In genomic region chr6:25874118-25874517, GRCh38 we compare ENCODE assay signal across 37 cellular contexts. TPM values are rescaled to one million over a fixed set of nuclear protein-coding genes. Genes with fewer than 3 reads are reported as not detected.
DNase-seq lines count a peak whose midpoint lies in the region; ATAC-seq and TF ChIP-seq lines count a peak whose summit lies in the region.
"Had no signal": no experiment of that assay in that cellular context is flagged by ENCODE, and none has a peak within 500 bp of the region (broad histone marks: within the 10 kb centered on the region; RNA-seq: fewer than 3 reads in every experiment).

Gene SLC17A3, minus strand, starts transcription at chr6:25874243. Its CDS starts 5,856 bp downstream, at chr6:25868387.

- H3K36me3 Mint-ChIP-seq in activated CD4-positive, alpha-beta T cell treated with anti-CD3 and anti-CD28 coated beads, Interleukin-2, amount 10 ng/mL, durations not matched to agents 24 days and 14 days (ENCODE audit: low read depth) = no peaks in the 10 kb centered on the region
- no peaks in the 10 kb centered on the region for H3K36me3 Mint-ChIP-seq in natural killer cell treated with Interleukin-12 subunit alpha and Interleukin-12 subunit beta and Interleukin-15 and Interleukin-18, amount 100 ng/mL, for 72 hours
- H3K36me3 Mint-ChIP-seq: CD4-positive, CD25-positive, alpha-beta regulatory T cell; neural progenitor cell; stimulated activated naive B cell treated with anti-CD40 and anti-IgM and Interleukin-4, amounts not matched to agents 10 μg/mL and 1 μg/mL and 100 μg/mL, for 72 hours; T-cell had no signal

- DNase-seq in activated CD4-positive, alpha-beta T cell treated with anti-CD3 and anti-CD28 coated beads, Interleukin-2, amount 10 ng/mL, durations not matched to agents 24 days and 14 days = peak; percentile 50
- DNase-seq in activated CD4-positive, alpha-beta T cell treated with anti-CD3 and anti-CD28 coated beads, Interleukin-2, amount 50 U/mL, for 48 hours = no peak
- DNase-seq in NB4 (ENCODE audit: low read depth) (peak; percentile 8), epithelial cell of proximal tubule (ENCODE audit: low read depth) (no peak), midbrain (lab: John Stamatoyannopoulos, UW) (no peak)
- no peak for DNase-seq in natural killer cell treated with Interleukin-12 subunit alpha and Interleukin-12 subunit beta and Interleukin-15 and Interleukin-18, amount 100 ng/mL, for 72 hours (ENCODE audit: low spot score)
- DNase-seq: activated gamma-delta T cell treated with Interleukin-2 at 50 U/mL for 16 hours; activated T-cell treated with anti-CD3 and anti-CD28 coated beads, Interleukin-2, amount 50 U/mL, for 1 hour; EL; esophagus squamous epithelium; foreskin keratinocyte; heart right ventricle; KG1; mammary epithelial cell; NCI-H1105 treated with DMSO at 0.1 percent for 48 hours; NCI-H187 treated with DMSO at 0.1 percent for 48 hours; NCI-H2171 treated with DMSO at 0.1 percent for 48 hours; NCI-H510A; pancreas; retina; stimulated activated naive B cell treated with anti-CD40 and anti-IgM and Interleukin-4, amounts not matched to agents 10 μg/mL and 1 μg/mL and 100 μg/mL, for 72 hours; substantia nigra; T-cell; upper lobe of left lung had no signal

- no peak for TF ChIP-seq POLR2A in NB4 (IDR thresholded peaks at IDR 0.05; ENCODE audit: extremely low read depth, insufficient read length)

- H3K9me3 Mint-ChIP-seq in activated CD4-positive, alpha-beta T cell treated with anti-CD3 and anti-CD28 coated beads, Interleukin-2, amount 10 ng/mL, durations not matched to agents 24 days and 14 days = peaks cover 3% of the 10 kb centered on the region
- no peaks in the 10 kb centered on the region for H3K9me3 Mint-ChIP-seq in natural killer cell treated with Interleukin-12 subunit alpha and Interleukin-12 subunit beta and Interleukin-15 and Interleukin-18, amount 100 ng/mL, for 72 hours
- H3K9me3 Mint-ChIP-seq: dendritic cell treated with granulocyte-macrophage colony-stimulating factor and Interleukin-4, amounts not matched to agents 40 ng/mL and 50 ng/mL, for 4 days; neural progenitor cell; stimulated activated naive B cell treated with anti-CD40 and anti-IgM and Interleukin-4, amounts not matched to agents 10 μg/mL and 1 μg/mL and 100 μg/mL, for 72 hours; T-cell had no signal

- peak within 1 kb of the TSS; percentile 17 for H3K4me3 Mint-ChIP-seq in activated CD4-positive, alpha-beta T cell treated with anti-CD3 and anti-CD28 coated beads, Interleukin-2, amount 10 ng/mL, durations not matched to agents 24 days and 14 days
- peak within 1 kb of the TSS; percentile 13 for H3K4me3 Mint-ChIP-seq in natural killer cell treated with Interleukin-12 subunit alpha and Interleukin-12 subunit beta and Interleukin-15 and Interleukin-18, amount 100 ng/mL, for 72 hours
- H3K4me3 Mint-ChIP-seq: CD4-positive, CD25-positive, alpha-beta regulatory T cell; dendritic cell treated with granulocyte-macrophage colony-stimulating factor and Interleukin-4, amounts not matched to agents 40 ng/mL and 50 ng/mL, for 4 days; neural progenitor cell; stimulated activated naive B cell treated with anti-CD40 and anti-IgM and Interleukin-4, amounts not matched to agents 10 μg/mL and 1 μg/mL and 100 μg/mL, for 72 hours; T-cell had no signal

- no peak for ATAC-seq in natural killer cell treated with Interleukin-12 subunit alpha and Interleukin-12 subunit beta and Interleukin-15 and Interleukin-18, amount 100 ng/mL, for 72 hours
- ATAC-seq in HG03095 (IDR thresholded peaks at IDR 0.05; ENCODE audit: unreplicated experiment) (no peak), GM21723 (IDR thresholded peaks at IDR 0.05; ENCODE audit: unreplicated experiment) (no peak)
- ATAC-seq: activated CD4-positive, CD25-positive, alpha-beta regulatory T cell treated with anti-CD3 and anti-CD28 coated beads, Interleukin-2, amount 50 U/mL, for 24 hours; foreskin keratinocyte; GM12878; heart right ventricle; pancreas; stimulated activated naive B cell treated with anti-CD40 and anti-IgM and Interleukin-4, amounts not matched to agents 10 μg/mL and 1 μg/mL and 100 μg/mL, for 72 hours had no signal

- H3K27me3 Mint-ChIP-seq in activated CD4-positive, alpha-beta T cell treated with anti-CD3 and anti-CD28 coated beads, Interleukin-2, amount 10 ng/mL, durations not matched to agents 24 days and 14 days = peaks cover 6% of the 10 kb centered on the region
- H3K27me3 Mint-ChIP-seq in natural killer cell treated with Interleukin-12 subunit alpha and Interleukin-12 subunit beta and Interleukin-15 and Interleukin-18, amount 100 ng/mL, for 72 hours = no peaks in the 10 kb centered on the region
- H3K27me3 Mint-ChIP-seq: dendritic cell treated with granulocyte-macrophage colony-stimulating factor and Interleukin-4, amounts not matched to agents 40 ng/mL and 50 ng/mL, for 4 days; T-cell had no signal

- H3K4me3 ChIP-seq in NB4 (ENCODE audit: low read depth, low read length) = no peak within 1 kb of the TSS
- peak within 1 kb of the TSS; percentile 51 for H3K4me3 ChIP-seq in epithelial cell of proximal tubule (ENCODE audit: low read depth, low read length)
- H3K4me3 ChIP-seq: esophagus squamous epithelium, GM12878, heart right ventricle, neural progenitor cell, pancreas, skin epidermis, upper lobe of left lung had no signal

- no peak within 1 kb of the TSS for H3K27ac Mint-ChIP-seq in activated CD4-positive, alpha-beta T cell treated with anti-CD3 and anti-CD28 coated beads, Interleukin-2, amount 10 ng/mL, durations not matched to agents 24 days and 14 days
- H3K27ac Mint-ChIP-seq in natural killer cell treated with Interleukin-12 subunit alpha and Interleukin-12 subunit beta and Interleukin-15 and Interleukin-18, amount 100 ng/mL, for 72 hours = peak within 1 kb of the TSS in 1 of 2 donors; percentile 60
- H3K27ac Mint-ChIP-seq: dendritic cell treated with granulocyte-macrophage colony-stimulating factor and Interleukin-4, amounts not matched to agents 40 ng/mL and 50 ng/mL, for 4 days; neural progenitor cell had no signal

- no peak for TF ChIP-seq CTCF in NB4 (IDR thresholded peaks at IDR 0.05; ENCODE audit: low read depth, low read length)
- TF ChIP-seq CTCF in epithelial cell of proximal tubule (conservative IDR thresholded peaks at IDR 0.05; ENCODE audit: low read depth, low read length) = no peak

- H3K4me1 Mint-ChIP-seq in activated CD4-positive, alpha-beta T cell treated with anti-CD3 and anti-CD28 coated beads, Interleukin-2, amount 10 ng/mL, durations not matched to agents 24 days and 14 days = peaks cover 27% of the 10 kb centered on the region
- H3K4me1 Mint-ChIP-seq in natural killer cell treated with Interleukin-12 subunit alpha and Interleukin-12 subunit beta and Interleukin-15 and Interleukin-18, amount 100 ng/mL, for 72 hours (ENCODE audit: low read depth in 2 of 2) = peaks cover 11 to 19% of the 10 kb centered on the region in 2 donors
- H3K4me1 Mint-ChIP-seq: neural progenitor cell had no signal

- intact Hi-C loops in activated CD4-positive, alpha-beta T cell treated with anti-CD3 and anti-CD28 coated beads, Interleukin-2, amount 10 ng/mL, durations not matched to agents 24 days and 14 days (cut with micrococcal nuclease) = no loop called here

RNA-seq across cellular contexts. Expression of gene SLC17A3, which starts in this region (rescaled TPM):
- total RNA-seq in activated CD4-positive, alpha-beta T cell treated with anti-CD3 and anti-CD28 coated beads, Interleukin-2, amount 10 ng/mL, durations not matched to agents 24 days and 14 days = 0.58 and 0.99 TPM in 2 replicates
- total RNA-seq in epithelial cell of proximal tubule = not detected in 2 replicates
- not detected for total RNA-seq in natural killer cell treated with Interleukin-12 subunit alpha and Interleukin-12 subunit beta and Interleukin-15 and Interleukin-18, amount 100 ng/mL, for 72 hours
- total RNA-seq: A172; activated CD8-positive, alpha-beta memory T cell treated with anti-CD3 and anti-CD28 coated beads for 36 hours; CD4-positive, CD25-positive, alpha-beta regulatory T cell; esophagus squamous epithelium; foreskin keratinocyte; GM12878; H1; heart right ventricle; kidney epithelial cell; mammary epithelial cell; MCF 10A; pancreas had no signal

Comparison
In these comparisons a context has a peak if more than half of its experiments do, and no peak if none do; other contexts are left out.
1. Peak in DNase-seq in activated CD4-positive, alpha-beta T cell treated with anti-CD3 and anti-CD28 coated beads, Interleukin-2, amount 10 ng/mL, durations not matched to agents 24 days and 14 days; RNA of the gene not detected or under 1 TPM.